ENCODE assay signal across 8 cellular contexts in the genomic region with DNA sequence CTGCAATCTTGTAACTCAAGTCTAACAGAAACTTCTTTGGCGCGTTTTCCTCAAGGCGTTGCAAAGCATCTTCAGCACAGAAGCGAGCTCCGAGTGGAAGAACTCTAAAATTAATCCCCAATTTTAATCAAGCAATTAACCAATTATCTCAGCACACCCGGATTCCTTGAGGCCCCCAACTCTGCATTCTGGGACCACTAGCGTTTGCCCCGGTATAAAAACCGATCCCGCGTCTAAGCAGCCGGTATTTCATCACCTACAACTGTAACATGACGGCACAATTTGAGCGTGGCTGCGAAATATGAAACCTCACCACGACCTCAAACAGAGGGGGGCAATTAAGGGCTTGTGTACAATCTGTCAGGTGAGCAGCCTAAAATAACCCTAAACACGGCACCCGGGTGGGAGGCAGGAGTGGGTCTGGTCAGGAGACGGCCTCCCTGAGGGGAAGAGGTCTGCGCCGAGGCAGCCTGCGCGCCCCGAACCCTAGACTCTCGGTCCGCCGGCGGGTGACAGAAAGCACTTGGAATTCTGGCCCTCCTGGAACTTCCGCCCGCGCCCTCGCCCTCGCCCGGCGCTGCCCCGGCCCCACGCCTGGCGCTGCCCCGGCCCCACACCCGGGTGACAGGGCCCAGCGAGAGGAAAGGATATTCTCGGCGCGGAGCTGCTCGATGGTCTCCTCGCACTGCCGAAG. TPM values are rescaled to one million over a fixed set of nuclear protein-coding genes. Genes with fewer than 3 reads are reported as not detected.
A peak's percentile ranks its signal among the peaks of the same experiment; 100 is the strongest.
DNase-seq lines count a peak whose midpoint lies in the region; ATAC-seq and TF ChIP-seq lines count a peak whose summit lies in the region.

No MANE protein-coding gene starts in this region.

- H3K27ac ChIP-seq in A673 (ENCODE audit: low read depth, low read length, poor library complexity, severe bottlenecking) = peak overlapping the region; percentile 99

- no peak for TF ChIP-seq CTCF in A673 (conservative IDR thresholded peaks at IDR 0.05; ENCODE audit: low read depth, low read length)

- POLR2A ChIA-PET in A673 (lab: Charles Lee; ENCODE audit: low non-redundant PET) = interaction anchor here (0.7 kb wide), 1 partner anchor 661 kb away, joined by 4 read pairs; no protein-coding TSS in a partner anchor

- CTCF ChIA-PET in A673 (lab: Charles Lee) = no interaction called here

- H3K36me3 ChIP-seq in A673 (ENCODE audit: insufficient read depth, low read length, poor library complexity, severe bottlenecking) = peaks cover 29% of the 10 kb centered on the region

- DNase-seq in A673 (ENCODE audit: low spot score) (peak; percentile 74), NCI-H345 (lab: John Stamatoyannopoulos, UW) (peak; percentile 43), medulla oblongata (ENCODE audit: extremely low spot score) (peak; percentile 27)
- peak; percentile 26 to 32 for DNase-seq in activated CD4-positive, alpha-beta T cell treated with anti-CD3 and anti-CD28 coated beads, Interleukin-2, amount 50 U/mL, for 24 hours (ENCODE audit: low read depth in 1 of 2, low spot score in 1 of 2)
- DNase-seq in effector CD4-positive, alpha-beta T cell = peak; percentile 17
- DNase-seq in stimulated activated CD8-positive, alpha-beta memory T cell treated with anti-CD3 and anti-CD28 coated beads, Interleukin-4, amount 100 ng/mL, for 24 hours (ENCODE audit: low read depth) = peak; percentile 7

- H3K9me3 ChIP-seq in A673 (ENCODE audit: low read depth, low read length, poor library complexity, severe bottlenecking) = no peaks in the 10 kb centered on the region

- intact Hi-C loops in A673 (cut with micrococcal nuclease; ENCODE audit: unreplicated experiment) = loop anchor here (2.0 kb wide), 1 partner anchor 27 kb away; a partner anchor contains a TSS

- peak overlapping the region; percentile 85 for H3K4me3 ChIP-seq in A673 (ENCODE audit: low read depth, low read length, poor library complexity, severe bottlenecking)

- peaks cover 25% of the 10 kb centered on the region for H3K4me1 ChIP-seq in A673 (ENCODE audit: insufficient read depth, low read length, poor library complexity, severe bottlenecking)

- H3K27me3 ChIP-seq in A673 (replicated peaks; ENCODE audit: insufficient read depth, low read depth, low read length, poor library complexity) = no peaks in the 10 kb centered on the region

- BruUV-seq in A673 (replicated peaks; lab: Mats Ljungman, UMichigan) = TSS peak; percentile 32

- ATAC-seq in GM18907 (IDR thresholded peaks at IDR 0.05; ENCODE audit: unreplicated experiment) (peak; percentile 27), HG03139 (IDR thresholded peaks at IDR 0.05; ENCODE audit: unreplicated experiment) (peak; percentile 6)

RNA-seq across cellular contexts. Expression of a gene that starts 0.6 kb away (rescaled TPM):
- total RNA-seq in A673 (2021) = 40.4 and 41.1 TPM in 2 replicates

RNA-seq across cellular contexts. Expression of a gene that starts 26.6 kb away (rescaled TPM):
- total RNA-seq in A673 (2021) = 106 and 108 TPM in 2 replicates

RNA-seq across cellular contexts. Expression of a gene that starts 26.9 kb away (rescaled TPM):
- total RNA-seq in A673 (2021) = 111 and 118 TPM in 2 replicates

Comparison
In these comparisons a context has a peak if more than half of its experiments do, and no peak if none do; other contexts are left out.
1. Peak in every context shown above with its lines: DNase-seq, ATAC-seq, H3K4me3 ChIP-seq and H3K27ac ChIP-seq.
2. DNase-seq: peak in every context shown above with its lines; median percentile 74 in A673; 43 in NCI-H345; 29 in activated CD4-positive, alpha-beta T cell treated with anti-CD3 and anti-CD28 coated beads, Interleukin-2, amount 50 U/mL, for 24 hours; 27 in medulla oblongata; 17 in effector CD4-positive, alpha-beta T cell; 7 in stimulated activated CD8-positive, alpha-beta memory T cell treated with anti-CD3 and anti-CD28 coated beads, Interleukin-4, amount 100 ng/mL, for 24 hours.